Comparison of ENCODE assay signal across 1 cellular context in the genomic region with DNA sequence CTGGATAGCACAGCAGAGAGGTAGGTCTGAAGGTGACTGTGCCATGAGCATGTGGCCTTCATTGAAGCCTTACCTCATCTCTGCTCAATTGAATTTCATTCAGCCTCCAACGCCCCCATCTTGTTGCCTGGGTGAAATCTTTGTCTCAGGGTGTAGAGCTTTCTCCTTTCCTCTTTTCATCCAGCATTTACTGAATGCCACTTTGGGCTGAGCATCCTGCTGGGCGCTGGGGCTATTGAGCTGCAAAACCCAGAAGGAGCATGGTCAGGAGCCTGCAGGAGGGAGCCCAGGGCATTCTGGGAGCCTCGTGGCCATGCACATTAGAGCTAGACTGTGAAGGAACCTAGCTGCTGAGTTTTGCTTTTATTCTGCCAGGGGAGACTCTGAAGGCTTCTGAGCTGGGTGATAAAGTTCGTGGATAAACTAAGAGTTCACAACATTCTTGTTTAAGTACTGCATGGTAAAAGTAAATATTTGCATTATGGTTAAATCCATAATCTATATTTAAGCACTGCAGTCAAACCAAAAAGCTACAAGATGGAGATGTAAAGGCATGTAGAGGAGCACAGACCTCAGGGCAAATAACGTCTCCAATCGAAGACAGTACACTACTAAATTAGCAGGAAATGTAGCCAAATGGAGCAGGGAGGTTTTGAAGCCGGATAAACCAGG.
TF ChIP-seq lines count a peak whose summit lies in the region.

No MANE protein-coding gene starts in this region.

TF ChIP-seq in HepG2, 621 proteins besides CTCF, POLR2A, EP300 and RAD21 (continued from another document and continues in another):
- TF ChIP-seq, protein P1, sequence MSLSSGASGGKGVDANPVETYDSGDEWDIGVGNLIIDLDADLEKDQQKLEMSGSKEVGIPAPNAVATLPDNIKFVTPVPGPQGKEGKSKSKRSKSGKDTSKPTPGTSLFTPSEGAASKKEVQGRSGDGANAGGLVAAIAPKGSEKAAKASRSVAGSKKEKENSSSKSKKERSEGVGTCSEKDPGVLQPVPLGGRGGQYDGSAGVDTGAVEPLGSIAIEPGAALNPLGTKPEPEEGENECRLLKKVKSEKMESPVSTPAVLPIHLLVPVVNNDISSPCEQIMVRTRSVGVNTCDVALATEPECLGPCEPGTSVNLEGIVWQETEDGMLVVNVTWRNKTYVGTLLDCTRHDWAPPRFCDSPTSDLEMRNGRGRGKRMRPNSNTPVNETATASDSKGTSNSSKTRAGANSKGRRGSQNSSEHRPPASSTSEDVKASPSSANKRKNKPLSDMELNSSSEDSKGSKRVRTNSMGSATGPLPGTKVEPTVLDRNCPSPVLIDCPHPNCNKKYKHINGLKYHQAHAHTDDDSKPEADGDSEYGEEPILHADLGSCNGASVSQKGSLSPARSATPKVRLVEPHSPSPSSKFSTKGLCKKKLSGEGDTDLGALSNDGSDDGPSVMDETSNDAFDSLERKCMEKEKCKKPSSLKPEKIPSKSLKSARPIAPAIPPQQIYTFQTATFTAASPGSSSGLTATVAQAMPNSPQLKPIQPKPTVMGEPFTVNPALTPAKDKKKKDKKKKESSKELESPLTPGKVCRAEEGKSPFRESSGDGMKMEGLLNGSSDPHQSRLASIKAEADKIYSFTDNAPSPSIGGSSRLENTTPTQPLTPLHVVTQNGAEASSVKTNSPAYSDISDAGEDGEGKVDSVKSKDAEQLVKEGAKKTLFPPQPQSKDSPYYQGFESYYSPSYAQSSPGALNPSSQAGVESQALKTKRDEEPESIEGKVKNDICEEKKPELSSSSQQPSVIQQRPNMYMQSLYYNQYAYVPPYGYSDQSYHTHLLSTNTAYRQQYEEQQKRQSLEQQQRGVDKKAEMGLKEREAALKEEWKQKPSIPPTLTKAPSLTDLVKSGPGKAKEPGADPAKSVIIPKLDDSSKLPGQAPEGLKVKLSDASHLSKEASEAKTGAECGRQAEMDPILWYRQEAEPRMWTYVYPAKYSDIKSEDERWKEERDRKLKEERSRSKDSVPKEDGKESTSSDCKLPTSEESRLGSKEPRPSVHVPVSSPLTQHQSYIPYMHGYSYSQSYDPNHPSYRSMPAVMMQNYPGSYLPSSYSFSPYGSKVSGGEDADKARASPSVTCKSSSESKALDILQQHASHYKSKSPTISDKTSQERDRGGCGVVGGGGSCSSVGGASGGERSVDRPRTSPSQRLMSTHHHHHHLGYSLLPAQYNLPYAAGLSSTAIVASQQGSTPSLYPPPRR (CRISPR knock-in tag; IDR thresholded peaks at IDR 0.05; ENCODE audit: borderline replicate concordance): 0 out of 2 replicates have a peak, but pooled peaks have one; percentile 16
- TF ChIP-seq CBX2 (IDR thresholded peaks at IDR 0.05; ENCODE audit: low read depth, low read length): no peak
- TF ChIP-seq CBX2 (CRISPR knock-in tag; IDR thresholded peaks at IDR 0.05; ENCODE audit: low read depth): 0 out of 2 replicates have a peak, but pooled peaks have one; percentile 43
- TF ChIP-seq, protein P2, sequence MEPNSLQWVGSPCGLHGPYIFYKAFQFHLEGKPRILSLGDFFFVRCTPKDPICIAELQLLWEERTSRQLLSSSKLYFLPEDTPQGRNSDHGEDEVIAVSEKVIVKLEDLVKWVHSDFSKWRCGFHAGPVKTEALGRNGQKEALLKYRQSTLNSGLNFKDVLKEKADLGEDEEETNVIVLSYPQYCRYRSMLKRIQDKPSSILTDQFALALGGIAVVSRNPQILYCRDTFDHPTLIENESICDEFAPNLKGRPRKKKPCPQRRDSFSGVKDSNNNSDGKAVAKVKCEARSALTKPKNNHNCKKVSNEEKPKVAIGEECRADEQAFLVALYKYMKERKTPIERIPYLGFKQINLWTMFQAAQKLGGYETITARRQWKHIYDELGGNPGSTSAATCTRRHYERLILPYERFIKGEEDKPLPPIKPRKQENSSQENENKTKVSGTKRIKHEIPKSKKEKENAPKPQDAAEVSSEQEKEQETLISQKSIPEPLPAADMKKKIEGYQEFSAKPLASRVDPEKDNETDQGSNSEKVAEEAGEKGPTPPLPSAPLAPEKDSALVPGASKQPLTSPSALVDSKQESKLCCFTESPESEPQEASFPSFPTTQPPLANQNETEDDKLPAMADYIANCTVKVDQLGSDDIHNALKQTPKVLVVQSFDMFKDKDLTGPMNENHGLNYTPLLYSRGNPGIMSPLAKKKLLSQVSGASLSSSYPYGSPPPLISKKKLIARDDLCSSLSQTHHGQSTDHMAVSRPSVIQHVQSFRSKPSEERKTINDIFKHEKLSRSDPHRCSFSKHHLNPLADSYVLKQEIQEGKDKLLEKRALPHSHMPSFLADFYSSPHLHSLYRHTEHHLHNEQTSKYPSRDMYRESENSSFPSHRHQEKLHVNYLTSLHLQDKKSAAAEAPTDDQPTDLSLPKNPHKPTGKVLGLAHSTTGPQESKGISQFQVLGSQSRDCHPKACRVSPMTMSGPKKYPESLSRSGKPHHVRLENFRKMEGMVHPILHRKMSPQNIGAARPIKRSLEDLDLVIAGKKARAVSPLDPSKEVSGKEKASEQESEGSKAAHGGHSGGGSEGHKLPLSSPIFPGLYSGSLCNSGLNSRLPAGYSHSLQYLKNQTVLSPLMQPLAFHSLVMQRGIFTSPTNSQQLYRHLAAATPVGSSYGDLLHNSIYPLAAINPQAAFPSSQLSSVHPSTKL (CRISPR knock-in tag; IDR thresholded peaks at IDR 0.05): peak; percentile 65
- no peak for TF ChIP-seq DR1 (CRISPR knock-in tag; IDR thresholded peaks at IDR 0.05)
- TF ChIP-seq ZNF777 (CRISPR knock-in tag; IDR thresholded peaks at IDR 0.05): no peak
- TF ChIP-seq, protein P3, sequence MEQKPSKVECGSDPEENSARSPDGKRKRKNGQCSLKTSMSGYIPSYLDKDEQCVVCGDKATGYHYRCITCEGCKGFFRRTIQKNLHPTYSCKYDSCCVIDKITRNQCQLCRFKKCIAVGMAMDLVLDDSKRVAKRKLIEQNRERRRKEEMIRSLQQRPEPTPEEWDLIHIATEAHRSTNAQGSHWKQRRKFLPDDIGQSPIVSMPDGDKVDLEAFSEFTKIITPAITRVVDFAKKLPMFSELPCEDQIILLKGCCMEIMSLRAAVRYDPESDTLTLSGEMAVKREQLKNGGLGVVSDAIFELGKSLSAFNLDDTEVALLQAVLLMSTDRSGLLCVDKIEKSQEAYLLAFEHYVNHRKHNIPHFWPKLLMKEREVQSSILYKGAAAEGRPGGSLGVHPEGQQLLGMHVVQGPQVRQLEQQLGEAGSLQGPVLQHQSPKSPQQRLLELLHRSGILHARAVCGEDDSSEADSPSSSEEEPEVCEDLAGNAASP (CRISPR knock-in tag; IDR thresholded peaks at IDR 0.05; ENCODE audit: borderline replicate concordance): peak; percentile 65; the same call in 1 of the 2 replicates
- no peak for TF ChIP-seq CSRNP1 (CRISPR knock-in tag; IDR thresholded peaks at IDR 0.05)
- TF ChIP-seq, protein P4, sequence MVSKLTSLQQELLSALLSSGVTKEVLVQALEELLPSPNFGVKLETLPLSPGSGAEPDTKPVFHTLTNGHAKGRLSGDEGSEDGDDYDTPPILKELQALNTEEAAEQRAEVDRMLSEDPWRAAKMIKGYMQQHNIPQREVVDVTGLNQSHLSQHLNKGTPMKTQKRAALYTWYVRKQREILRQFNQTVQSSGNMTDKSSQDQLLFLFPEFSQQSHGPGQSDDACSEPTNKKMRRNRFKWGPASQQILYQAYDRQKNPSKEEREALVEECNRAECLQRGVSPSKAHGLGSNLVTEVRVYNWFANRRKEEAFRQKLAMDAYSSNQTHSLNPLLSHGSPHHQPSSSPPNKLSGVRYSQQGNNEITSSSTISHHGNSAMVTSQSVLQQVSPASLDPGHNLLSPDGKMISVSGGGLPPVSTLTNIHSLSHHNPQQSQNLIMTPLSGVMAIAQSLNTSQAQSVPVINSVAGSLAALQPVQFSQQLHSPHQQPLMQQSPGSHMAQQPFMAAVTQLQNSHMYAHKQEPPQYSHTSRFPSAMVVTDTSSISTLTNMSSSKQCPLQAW (CRISPR knock-in tag; IDR thresholded peaks at IDR 0.05): peak; percentile 57; the same call in 1 of the 2 replicates
- no peak for TF ChIP-seq ZFP37 (CRISPR knock-in tag; IDR thresholded peaks at IDR 0.05; ENCODE audit: borderline replicate concordance)
- 0 out of 2 replicates have a peak, but pooled peaks have one; percentile 2 for TF ChIP-seq TCF7 (IDR thresholded peaks at IDR 0.05; ENCODE audit: low read depth)
- no peak for TF ChIP-seq ZNF275 (CRISPR knock-in tag; IDR thresholded peaks at IDR 0.05; ENCODE audit: borderline replicate concordance)
- peak; percentile 53 for TF ChIP-seq KAT8 (CRISPR knock-in tag; IDR thresholded peaks at IDR 0.05)
- no peak for TF ChIP-seq CHD2 (IDR thresholded peaks at IDR 0.05; ENCODE audit: low read depth, low read length)
- no peak for TF ChIP-seq ATF1 (CRISPR knock-in tag; IDR thresholded peaks at IDR 0.05)
- TF ChIP-seq RELA (CRISPR knock-in tag; IDR thresholded peaks at IDR 0.05): no peak
- TF ChIP-seq, protein P5, sequence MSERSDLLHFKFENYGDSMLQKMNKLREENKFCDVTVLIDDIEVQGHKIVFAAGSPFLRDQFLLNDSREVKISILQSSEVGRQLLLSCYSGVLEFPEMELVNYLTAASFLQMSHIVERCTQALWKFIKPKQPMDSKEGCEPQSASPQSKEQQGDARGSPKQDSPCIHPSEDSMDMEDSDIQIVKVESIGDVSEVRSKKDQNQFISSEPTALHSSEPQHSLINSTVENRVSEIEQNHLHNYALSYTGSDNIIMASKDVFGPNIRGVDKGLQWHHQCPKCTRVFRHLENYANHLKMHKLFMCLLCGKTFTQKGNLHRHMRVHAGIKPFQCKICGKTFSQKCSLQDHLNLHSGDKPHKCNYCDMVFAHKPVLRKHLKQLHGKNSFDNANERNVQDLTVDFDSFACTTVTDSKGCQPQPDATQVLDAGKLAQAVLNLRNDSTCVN (CRISPR knock-in tag; IDR thresholded peaks at IDR 0.05; ENCODE audit: borderline replicate concordance): 0 out of 2 replicates have a peak, but pooled peaks have one; percentile 28
- TF ChIP-seq ZNF768 (CRISPR knock-in tag; IDR thresholded peaks at IDR 0.05): no peak
- no peak for TF ChIP-seq PITX1 (CRISPR knock-in tag; IDR thresholded peaks at IDR 0.05)
- no peak for TF ChIP-seq NR2F1 (CRISPR knock-in tag; IDR thresholded peaks at IDR 0.05)
- TF ChIP-seq ZGPAT (CRISPR knock-in tag; IDR thresholded peaks at IDR 0.05): peak; percentile 62; the same call in 1 of the 2 replicates
- peak; percentile 45 for TF ChIP-seq THAP11 (CRISPR knock-in tag; IDR thresholded peaks at IDR 0.05)
- TF ChIP-seq SIN3A (IDR thresholded peaks at IDR 0.05; ENCODE audit: borderline replicate concordance, low read depth, low read length): no peak
- no peak for TF ChIP-seq ZNF280B (CRISPR knock-in tag; IDR thresholded peaks at IDR 0.05; ENCODE audit: borderline replicate concordance)
- TF ChIP-seq ZBTB8A (CRISPR knock-in tag; IDR thresholded peaks at IDR 0.05; ENCODE audit: borderline replicate concordance, low read depth): no peak
- no peak for TF ChIP-seq ZNF639 (CRISPR knock-in tag; conservative IDR thresholded peaks at IDR 0.05)
- no peak for TF ChIP-seq ZBTB34 (CRISPR knock-in tag; IDR thresholded peaks at IDR 0.05)
